Comparison of ENCODE assay signal across 9 cellular contexts in the genomic region with DNA sequence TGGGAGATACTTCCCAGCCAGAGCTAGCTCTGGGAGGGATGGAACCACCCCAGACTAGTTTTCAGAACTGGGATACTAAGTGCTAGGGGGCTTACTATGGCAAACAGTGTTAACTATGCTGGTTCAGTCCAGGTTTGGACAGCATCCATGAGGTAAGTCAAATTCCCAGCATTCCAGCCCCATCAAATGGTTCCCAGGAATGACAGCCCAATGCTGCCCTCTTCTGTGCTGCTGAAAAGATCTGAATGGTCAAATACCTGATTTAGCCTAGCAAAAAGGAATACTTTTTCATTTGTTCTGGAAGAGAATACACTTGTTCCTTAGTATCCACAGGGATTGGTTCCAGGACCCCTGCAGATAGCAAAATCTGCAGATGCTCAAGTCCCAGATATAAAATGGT.
A peak's percentile ranks its signal among the peaks of the same experiment; 100 is the strongest.
DNase-seq lines count a peak whose midpoint lies in the region; ATAC-seq and TF ChIP-seq lines count a peak whose summit lies in the region.
"Had no signal": no experiment of that assay in that cellular context is flagged by ENCODE, and none has a peak within 500 bp of the region (broad histone marks: within the 10 kb centered on the region; RNA-seq: fewer than 3 reads in every experiment).

No MANE protein-coding gene starts in this region.

- no peaks in the 10 kb centered on the region for H3K27me3 Mint-ChIP-seq in activated T-helper 2 cell treated with anti-CD3 and anti-CD28 coated beads, Interferon-gamma antibody, Interleukin-2, Interleukin-4, amounts not matched to agents 10 μg/mL and 5 μg/mL and 100 μg/mL, durations not matched to agents 14 hours and 24 hours and 36 hours (ENCODE audit: low read depth)

- no peak overlapping the region for H3K4me2 ChIP-seq in PC-3 (ENCODE audit: low read length)

- intact Hi-C loops in PC-3 (cut with micrococcal nuclease): loop anchor here (1.0 to 10.0 kb wide), 5 partner anchors 183 to 803 kb away; no protein-coding TSS in a partner anchor
- intact Hi-C loops in activated T-helper 2 cell treated with anti-CD3 and anti-CD28 coated beads, Interferon-gamma antibody, Interleukin-2, Interleukin-4, amounts not matched to agents 10 μg/mL and 5 μg/mL and 100 μg/mL, durations not matched to agents 14 hours and 24 hours and 36 hours (cut with micrococcal nuclease): no loop called here

- no peaks in the 10 kb centered on the region for H4K20me1 ChIP-seq in PC-3 (ENCODE audit: low read length)

- H3K79me2 ChIP-seq in PC-3 (ENCODE audit: low read length): no peaks in the 10 kb centered on the region

- no peaks in the 10 kb centered on the region for H3K9me3 ChIP-seq in PC-3 (ENCODE audit: low read length)

- H3K4me3 Mint-ChIP-seq in activated T-helper 2 cell treated with anti-CD3 and anti-CD28 coated beads, Interferon-gamma antibody, Interleukin-2, Interleukin-4, amounts not matched to agents 10 μg/mL and 5 μg/mL and 100 μg/mL, durations not matched to agents 14 hours and 24 hours and 36 hours (ENCODE audit: low read depth): no peak overlapping the region
- H3K4me3 Mint-ChIP-seq: naive B cell had no signal

- ATAC-seq in PC-3: peak; percentile 82
- no peak for ATAC-seq in GM19351 (IDR thresholded peaks at IDR 0.05; ENCODE audit: unreplicated experiment)

- H3K9ac ChIP-seq in PC-3 (ENCODE audit: low read length): no peak overlapping the region

- H3K36me3 Mint-ChIP-seq in activated T-helper 2 cell treated with anti-CD3 and anti-CD28 coated beads, Interferon-gamma antibody, Interleukin-2, Interleukin-4, amounts not matched to agents 10 μg/mL and 5 μg/mL and 100 μg/mL, durations not matched to agents 14 hours and 24 hours and 36 hours (ENCODE audit: low read depth): no peaks in the 10 kb centered on the region
- H3K36me3 Mint-ChIP-seq: naive B cell had no signal

- no peak overlapping the region for H2AFZ ChIP-seq in PC-3 (ENCODE audit: low read length)

- no peaks in the 10 kb centered on the region for H3K27me3 ChIP-seq in PC-3 (ENCODE audit: low read length)

- no peak overlapping the region for H3K27ac ChIP-seq in PC-3 (ENCODE audit: low read length)

- H3K9me2 ChIP-seq in PC-3 (replicated peaks; ENCODE audit: low read length): no peaks in the 10 kb centered on the region

- H3K4me3 ChIP-seq in PC-3 (ENCODE audit: low read length): no peak overlapping the region
- H3K4me3 ChIP-seq in fibroblast of the aortic adventitia (ENCODE audit: low read depth, low read length): no peak overlapping the region
- no peak overlapping the region for H3K4me3 ChIP-seq in retinal pigment epithelial cell (ENCODE audit: low read length)

- DNase-seq in DMS53 (lab: John Stamatoyannopoulos, UW): peak; percentile 48
- no peak for DNase-seq in DMS53 treated with DMSO at 0.1 percent for 48 hours (lab: John Stamatoyannopoulos, UW; ENCODE audit: unreplicated experiment)
- peak; percentile 87 for DNase-seq in PC-3
- DNase-seq in fibroblast of the aortic adventitia (ENCODE audit: low read depth): peak; percentile 58
- no peak for DNase-seq in retinal pigment epithelial cell (ENCODE audit: low read depth)
- DNase-seq in Kasumi-1 (lab: John Stamatoyannopoulos, UW): no peak
- DNase-seq in activated T-helper 2 cell treated with anti-CD3 and anti-CD28 coated beads, Interferon-gamma antibody, Interleukin-2, Interleukin-4, amounts not matched to agents 10 μg/mL and 5 μg/mL and 100 μg/mL, durations not matched to agents 14 hours and 24 hours and 36 hours (ENCODE audit: low spot score): no peak
- DNase-seq: naive B cell had no signal

- H3K36me3 ChIP-seq in PC-3 (ENCODE audit: low read depth, low read length): no peaks in the 10 kb centered on the region

- peaks cover 15% of the 10 kb centered on the region for H3K4me1 ChIP-seq in PC-3 (ENCODE audit: insufficient read depth, low read length)

- H3K4me1 Mint-ChIP-seq in activated T-helper 2 cell treated with anti-CD3 and anti-CD28 coated beads, Interferon-gamma antibody, Interleukin-2, Interleukin-4, amounts not matched to agents 10 μg/mL and 5 μg/mL and 100 μg/mL, durations not matched to agents 14 hours and 24 hours and 36 hours (ENCODE audit: low read depth): no peaks in the 10 kb centered on the region
- H3K4me1 Mint-ChIP-seq: naive B cell had no signal

- TF ChIP-seq CTCF in PC-3 (conservative IDR thresholded peaks at IDR 0.05; ENCODE audit: low read depth, low read length) (peak; percentile 90), fibroblast of the aortic adventitia (IDR thresholded peaks at IDR 0.05; ENCODE audit: insufficient read depth, low read length) (peak; percentile 36), retinal pigment epithelial cell (conservative IDR thresholded peaks at IDR 0.05; ENCODE audit: low read depth, low read length) (peak; percentile 60)

- CTCF ChIA-PET in PC-3 (lab: Charles Lee): no interaction called here

- H3F3A ChIP-seq in PC-3 (ENCODE audit: low read length, unreplicated experiment): no peaks in the 10 kb centered on the region

- H3K9me3 Mint-ChIP-seq in activated T-helper 2 cell treated with anti-CD3 and anti-CD28 coated beads, Interferon-gamma antibody, Interleukin-2, Interleukin-4, amounts not matched to agents 10 μg/mL and 5 μg/mL and 100 μg/mL, durations not matched to agents 14 hours and 24 hours and 36 hours: no peaks in the 10 kb centered on the region
- H3K9me3 Mint-ChIP-seq: naive B cell had no signal

- BruUV-seq in PC-3 (replicated peaks; lab: Mats Ljungman, UMichigan): no TSS peak

- POLR2A ChIA-PET in PC-3 (lab: Charles Lee; ENCODE audit: unreplicated experiment): no interaction called here

- H3K27ac Mint-ChIP-seq in activated T-helper 2 cell treated with anti-CD3 and anti-CD28 coated beads, Interferon-gamma antibody, Interleukin-2, Interleukin-4, amounts not matched to agents 10 μg/mL and 5 μg/mL and 100 μg/mL, durations not matched to agents 14 hours and 24 hours and 36 hours: no peak overlapping the region

Comparison
In these comparisons a context has a peak if more than half of its experiments do, and no peak if none do; other contexts are left out.
1. DNase-seq: peak in DMS53 (single experiment), PC-3 (single experiment) and fibroblast of the aortic adventitia (single experiment); none in DMS53 treated with DMSO at 0.1 percent for 48 hours (single experiment), retinal pigment epithelial cell (single experiment), Kasumi-1 (0 of 2) and activated T-helper 2 cell treated with anti-CD3 and anti-CD28 coated beads, Interferon-gamma antibody, Interleukin-2, Interleukin-4, amounts not matched to agents 10 μg/mL and 5 μg/mL and 100 μg/mL, durations not matched to agents 14 hours and 24 hours and 36 hours (single experiment).
2. CTCF ChIP-seq: peak in every context shown above with its lines; median percentile 90 in PC-3; 60 in retinal pigment epithelial cell; 36 in fibroblast of the aortic adventitia.